In genomic region chr4:101232074-101232776, GRCh38 we compare ENCODE assay signal across 9 cellular contexts.
A peak's percentile ranks its signal among the peaks of the same experiment; 100 is the strongest.
DNase-seq lines count a peak whose midpoint lies in the region; ATAC-seq and TF ChIP-seq lines count a peak whose summit lies in the region.
"Had no signal": no experiment of that assay in that cellular context is flagged by ENCODE, and none has a peak within 500 bp of the region (broad histone marks: within the 10 kb centered on the region; RNA-seq: fewer than 3 reads in every experiment).

No MANE protein-coding gene starts in this region.

- CTCF ChIA-PET in A673 (lab: Charles Lee), result no interaction called here

- TF ChIP-seq CTCF in A673 (conservative IDR thresholded peaks at IDR 0.05; ENCODE audit: low read depth, low read length), result no peak
- TF ChIP-seq CTCF in foreskin keratinocyte (conservative IDR thresholded peaks at IDR 0.05), result peak; percentile 23
- no peak for TF ChIP-seq CTCF in WERI-Rb-1 (IDR thresholded peaks at IDR 0.05; ENCODE audit: low read depth, low read length)

- peak; percentile 73 for DNase-seq in A673 (ENCODE audit: low spot score)
- peak; percentile 13 to 31 for DNase-seq in SJCRH30
- peak; percentile 72 to 87 for DNase-seq in foreskin keratinocyte
- no peak for DNase-seq in islet precursor cell
- DNase-seq in NCI-H1694 treated with DMSO at 0.1 percent for 48 hours (lab: John Stamatoyannopoulos, UW), result no peak
- no peak for DNase-seq in WERI-Rb-1
- DNase-seq in activated T-helper 1 cell treated with anti-CD3 and anti-CD28 coated beads, Interleukin-12 subunit alpha, Interleukin-12 subunit beta, Interleukin-2, Interleukin-4 antibody, amounts not matched to agents 30 ng/mL and 10 ng/mL and 1 ng/mL, durations not matched to agents 14 hours and 24 hours and 36 hours (ENCODE audit: low spot score), result no peak

- H3K4me1 ChIP-seq in A673 (ENCODE audit: insufficient read depth, low read length, poor library complexity, severe bottlenecking), result peaks cover 35% of the 10 kb centered on the region
- peaks cover 8% of the 10 kb centered on the region for H3K4me1 ChIP-seq in SJCRH30
- peaks cover 10% of the 10 kb centered on the region for H3K4me1 ChIP-seq in foreskin keratinocyte

- POLR2A ChIA-PET in A673 (lab: Charles Lee; ENCODE audit: low non-redundant PET), result no interaction called here

- no TSS peak for BruUV-seq in A673 (replicated peaks; lab: Mats Ljungman, UMichigan)

- intact Hi-C loops in A673 (cut with micrococcal nuclease; ENCODE audit: unreplicated experiment), result no loop called here
- intact Hi-C loops in activated T-helper 1 cell treated with anti-CD3 and anti-CD28 coated beads, Interleukin-12 subunit alpha, Interleukin-12 subunit beta, Interleukin-2, Interleukin-4 antibody, amounts not matched to agents 30 ng/mL and 10 ng/mL and 1 ng/mL, durations not matched to agents 14 hours and 24 hours and 36 hours (cut with micrococcal nuclease), result no loop called here

- H3K27me3 Mint-ChIP-seq in activated T-helper 1 cell treated with anti-CD3 and anti-CD28 coated beads, Interleukin-12 subunit alpha, Interleukin-12 subunit beta, Interleukin-2, Interleukin-4 antibody, amounts not matched to agents 30 ng/mL and 10 ng/mL and 1 ng/mL, durations not matched to agents 14 hours and 24 hours and 36 hours (ENCODE audit: insufficient read depth), result peaks cover 7% of the 10 kb centered on the region

- H3K9me3 ChIP-seq in A673 (ENCODE audit: low read depth, low read length, poor library complexity, severe bottlenecking), result peaks cover 2% of the 10 kb centered on the region
- H3K9me3 ChIP-seq in SJCRH30 (replicated peaks), result no peaks in the 10 kb centered on the region
- H3K9me3 ChIP-seq in WERI-Rb-1 (ENCODE audit: severe bottlenecking), result no peaks in the 10 kb centered on the region
- H3K9me3 ChIP-seq: tibial nerve had no signal

- H3K36me3 ChIP-seq in A673 (ENCODE audit: insufficient read depth, low read length, poor library complexity, severe bottlenecking) (no peaks in the 10 kb centered on the region), SJCRH30 (no peaks in the 10 kb centered on the region), WERI-Rb-1 (no peaks in the 10 kb centered on the region)
- H3K36me3 ChIP-seq: tibial nerve had no signal

- H3K9me3 Mint-ChIP-seq in activated T-helper 1 cell treated with anti-CD3 and anti-CD28 coated beads, Interleukin-12 subunit alpha, Interleukin-12 subunit beta, Interleukin-2, Interleukin-4 antibody, amounts not matched to agents 30 ng/mL and 10 ng/mL and 1 ng/mL, durations not matched to agents 14 hours and 24 hours and 36 hours, result peaks cover 3% of the 10 kb centered on the region

- H3K4me1 Mint-ChIP-seq in activated T-helper 1 cell treated with anti-CD3 and anti-CD28 coated beads, Interleukin-12 subunit alpha, Interleukin-12 subunit beta, Interleukin-2, Interleukin-4 antibody, amounts not matched to agents 30 ng/mL and 10 ng/mL and 1 ng/mL, durations not matched to agents 14 hours and 24 hours and 36 hours (ENCODE audit: low read depth), result peaks cover 6% of the 10 kb centered on the region

- H3K27ac Mint-ChIP-seq in activated T-helper 1 cell treated with anti-CD3 and anti-CD28 coated beads, Interleukin-12 subunit alpha, Interleukin-12 subunit beta, Interleukin-2, Interleukin-4 antibody, amounts not matched to agents 30 ng/mL and 10 ng/mL and 1 ng/mL, durations not matched to agents 14 hours and 24 hours and 36 hours, result no peak overlapping the region

- H3K27ac ChIP-seq in A673 (ENCODE audit: low read depth, low read length, poor library complexity, severe bottlenecking), result no peak overlapping the region
- 0 out of 2 replicates have a peak overlapping the region, but pooled peaks have one; percentile 14 for H3K27ac ChIP-seq in SJCRH30
- H3K27ac ChIP-seq in foreskin keratinocyte, result peak overlapping the region; percentile 48
- H3K27ac ChIP-seq in WERI-Rb-1, result no peak overlapping the region
- H3K27ac ChIP-seq: tibial nerve had no signal

- H3K27me3 ChIP-seq in A673 (replicated peaks; ENCODE audit: insufficient read depth, low read depth, low read length, poor library complexity) (no peaks in the 10 kb centered on the region), SJCRH30 (no peaks in the 10 kb centered on the region), foreskin keratinocyte (no peaks in the 10 kb centered on the region), WERI-Rb-1 (ENCODE audit: insufficient read depth, low read depth, severe bottlenecking) (no peaks in the 10 kb centered on the region)
- H3K27me3 ChIP-seq: tibial nerve had no signal

- H3K4me3 Mint-ChIP-seq in activated T-helper 1 cell treated with anti-CD3 and anti-CD28 coated beads, Interleukin-12 subunit alpha, Interleukin-12 subunit beta, Interleukin-2, Interleukin-4 antibody, amounts not matched to agents 30 ng/mL and 10 ng/mL and 1 ng/mL, durations not matched to agents 14 hours and 24 hours and 36 hours, result no peak overlapping the region

- H3K4me3 ChIP-seq in A673 (ENCODE audit: low read depth, low read length, poor library complexity, severe bottlenecking) (no peak overlapping the region), SJCRH30 (no peak overlapping the region), WERI-Rb-1 (ENCODE audit: low read depth, low read length) (no peak overlapping the region)
- H3K4me3 ChIP-seq: tibial nerve had no signal

- ATAC-seq in GM21381 (IDR thresholded peaks at IDR 0.05; ENCODE audit: unreplicated experiment) (peak; percentile 46), foreskin keratinocyte (peak; percentile 99)

- peaks cover 1% of the 10 kb centered on the region for H3K36me3 Mint-ChIP-seq in activated T-helper 1 cell treated with anti-CD3 and anti-CD28 coated beads, Interleukin-12 subunit alpha, Interleukin-12 subunit beta, Interleukin-2, Interleukin-4 antibody, amounts not matched to agents 30 ng/mL and 10 ng/mL and 1 ng/mL, durations not matched to agents 14 hours and 24 hours and 36 hours (ENCODE audit: low read depth)

Comparison
In these comparisons a context has a peak if more than half of its experiments do, and no peak if none do; other contexts are left out.
1. DNase-seq: peak in A673 (single experiment), SJCRH30 (2 of 2) and foreskin keratinocyte (2 of 2); none in islet precursor cell (single experiment), NCI-H1694 treated with DMSO at 0.1 percent for 48 hours (single experiment), WERI-Rb-1 (single experiment) and activated T-helper 1 cell treated with anti-CD3 and anti-CD28 coated beads, Interleukin-12 subunit alpha, Interleukin-12 subunit beta, Interleukin-2, Interleukin-4 antibody, amounts not matched to agents 30 ng/mL and 10 ng/mL and 1 ng/mL, durations not matched to agents 14 hours and 24 hours and 36 hours (single experiment).
2. H3K27ac ChIP-seq: peak in SJCRH30 (single experiment) and foreskin keratinocyte (single experiment); none in A673 (single experiment) and WERI-Rb-1 (single experiment).